ENCODE assay signal across 3 cellular contexts in genomic region chr1:99754055-99754626, GRCh38.
TF ChIP-seq lines count a peak whose summit lies in the region.

No MANE protein-coding gene starts in this region.

TF ChIP-seq in HepG2, 621 proteins besides CTCF, POLR2A, EP300 and RAD21 (continues in another document):
- TF ChIP-seq, protein P1, sequence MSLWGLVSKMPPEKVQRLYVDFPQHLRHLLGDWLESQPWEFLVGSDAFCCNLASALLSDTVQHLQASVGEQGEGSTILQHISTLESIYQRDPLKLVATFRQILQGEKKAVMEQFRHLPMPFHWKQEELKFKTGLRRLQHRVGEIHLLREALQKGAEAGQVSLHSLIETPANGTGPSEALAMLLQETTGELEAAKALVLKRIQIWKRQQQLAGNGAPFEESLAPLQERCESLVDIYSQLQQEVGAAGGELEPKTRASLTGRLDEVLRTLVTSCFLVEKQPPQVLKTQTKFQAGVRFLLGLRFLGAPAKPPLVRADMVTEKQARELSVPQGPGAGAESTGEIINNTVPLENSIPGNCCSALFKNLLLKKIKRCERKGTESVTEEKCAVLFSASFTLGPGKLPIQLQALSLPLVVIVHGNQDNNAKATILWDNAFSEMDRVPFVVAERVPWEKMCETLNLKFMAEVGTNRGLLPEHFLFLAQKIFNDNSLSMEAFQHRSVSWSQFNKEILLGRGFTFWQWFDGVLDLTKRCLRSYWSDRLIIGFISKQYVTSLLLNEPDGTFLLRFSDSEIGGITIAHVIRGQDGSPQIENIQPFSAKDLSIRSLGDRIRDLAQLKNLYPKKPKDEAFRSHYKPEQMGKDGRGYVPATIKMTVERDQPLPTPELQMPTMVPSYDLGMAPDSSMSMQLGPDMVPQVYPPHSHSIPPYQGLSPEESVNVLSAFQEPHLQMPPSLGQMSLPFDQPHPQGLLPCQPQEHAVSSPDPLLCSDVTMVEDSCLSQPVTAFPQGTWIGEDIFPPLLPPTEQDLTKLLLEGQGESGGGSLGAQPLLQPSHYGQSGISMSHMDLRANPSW (CRISPR knock-in tag; IDR thresholded peaks at IDR 0.05; ENCODE audit: borderline replicate concordance): no peak
- no peak for TF ChIP-seq ZNF703 (CRISPR knock-in tag; IDR thresholded peaks at IDR 0.05; ENCODE audit: borderline replicate concordance)
- TF ChIP-seq ZNF143 (CRISPR knock-in tag; IDR thresholded peaks at IDR 0.05): no peak
- no peak for TF ChIP-seq HMG20B (CRISPR knock-in tag; conservative IDR thresholded peaks at IDR 0.05)
- TF ChIP-seq RFX5 (IDR thresholded peaks at IDR 0.05; ENCODE audit: low read depth, low read length): no peak
- no peak for TF ChIP-seq ZNF124 (CRISPR knock-in tag; IDR thresholded peaks at IDR 0.05)
- TF ChIP-seq CHD2 (IDR thresholded peaks at IDR 0.05; ENCODE audit: low read depth, low read length): no peak

TF ChIP-seq in HEK293T, 16 proteins besides CTCF, POLR2A, EP300 and RAD21:
- TF ChIP-seq SUZ12 (IDR thresholded peaks at IDR 0.05) (no peak), FOXM1 (IDR thresholded peaks at IDR 0.05; ENCODE audit: borderline replicate concordance) (no peak), LEF1 (IDR thresholded peaks at IDR 0.05; ENCODE audit: borderline replicate concordance) (no peak), L3MBTL2 (conservative IDR thresholded peaks at IDR 0.05) (peak; percentile 43), FOXK2 (IDR thresholded peaks at IDR 0.05) (no peak)

TF ChIP-seq in K562, 482 proteins besides CTCF, POLR2A, EP300 and RAD21:
- TF ChIP-seq, protein P2, sequence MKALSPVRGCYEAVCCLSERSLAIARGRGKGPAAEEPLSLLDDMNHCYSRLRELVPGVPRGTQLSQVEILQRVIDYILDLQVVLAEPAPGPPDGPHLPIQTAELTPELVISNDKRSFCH (CRISPR knock-in tag; IDR thresholded peaks at IDR 0.05): no peak
- TF ChIP-seq, protein P2 (tag; IDR thresholded peaks at IDR 0.05): no peak
- no peak for TF ChIP-seq ZNF655 (CRISPR knock-in tag; IDR thresholded peaks at IDR 0.05)
- TF ChIP-seq, protein P3, sequence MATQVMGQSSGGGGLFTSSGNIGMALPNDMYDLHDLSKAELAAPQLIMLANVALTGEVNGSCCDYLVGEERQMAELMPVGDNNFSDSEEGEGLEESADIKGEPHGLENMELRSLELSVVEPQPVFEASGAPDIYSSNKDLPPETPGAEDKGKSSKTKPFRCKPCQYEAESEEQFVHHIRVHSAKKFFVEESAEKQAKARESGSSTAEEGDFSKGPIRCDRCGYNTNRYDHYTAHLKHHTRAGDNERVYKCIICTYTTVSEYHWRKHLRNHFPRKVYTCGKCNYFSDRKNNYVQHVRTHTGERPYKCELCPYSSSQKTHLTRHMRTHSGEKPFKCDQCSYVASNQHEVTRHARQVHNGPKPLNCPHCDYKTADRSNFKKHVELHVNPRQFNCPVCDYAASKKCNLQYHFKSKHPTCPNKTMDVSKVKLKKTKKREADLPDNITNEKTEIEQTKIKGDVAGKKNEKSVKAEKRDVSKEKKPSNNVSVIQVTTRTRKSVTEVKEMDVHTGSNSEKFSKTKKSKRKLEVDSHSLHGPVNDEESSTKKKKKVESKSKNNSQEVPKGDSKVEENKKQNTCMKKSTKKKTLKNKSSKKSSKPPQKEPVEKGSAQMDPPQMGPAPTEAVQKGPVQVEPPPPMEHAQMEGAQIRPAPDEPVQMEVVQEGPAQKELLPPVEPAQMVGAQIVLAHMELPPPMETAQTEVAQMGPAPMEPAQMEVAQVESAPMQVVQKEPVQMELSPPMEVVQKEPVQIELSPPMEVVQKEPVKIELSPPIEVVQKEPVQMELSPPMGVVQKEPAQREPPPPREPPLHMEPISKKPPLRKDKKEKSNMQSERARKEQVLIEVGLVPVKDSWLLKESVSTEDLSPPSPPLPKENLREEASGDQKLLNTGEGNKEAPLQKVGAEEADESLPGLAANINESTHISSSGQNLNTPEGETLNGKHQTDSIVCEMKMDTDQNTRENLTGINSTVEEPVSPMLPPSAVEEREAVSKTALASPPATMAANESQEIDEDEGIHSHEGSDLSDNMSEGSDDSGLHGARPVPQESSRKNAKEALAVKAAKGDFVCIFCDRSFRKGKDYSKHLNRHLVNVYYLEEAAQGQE (CRISPR knock-in tag; IDR thresholded peaks at IDR 0.05; ENCODE audit: low read depth): no peak
- no peak for TF ChIP-seq ZNF280B (CRISPR knock-in tag; IDR thresholded peaks at IDR 0.05)
- no peak for TF ChIP-seq EHMT2 (IDR thresholded peaks at IDR 0.05)
- TF ChIP-seq, protein P4, sequence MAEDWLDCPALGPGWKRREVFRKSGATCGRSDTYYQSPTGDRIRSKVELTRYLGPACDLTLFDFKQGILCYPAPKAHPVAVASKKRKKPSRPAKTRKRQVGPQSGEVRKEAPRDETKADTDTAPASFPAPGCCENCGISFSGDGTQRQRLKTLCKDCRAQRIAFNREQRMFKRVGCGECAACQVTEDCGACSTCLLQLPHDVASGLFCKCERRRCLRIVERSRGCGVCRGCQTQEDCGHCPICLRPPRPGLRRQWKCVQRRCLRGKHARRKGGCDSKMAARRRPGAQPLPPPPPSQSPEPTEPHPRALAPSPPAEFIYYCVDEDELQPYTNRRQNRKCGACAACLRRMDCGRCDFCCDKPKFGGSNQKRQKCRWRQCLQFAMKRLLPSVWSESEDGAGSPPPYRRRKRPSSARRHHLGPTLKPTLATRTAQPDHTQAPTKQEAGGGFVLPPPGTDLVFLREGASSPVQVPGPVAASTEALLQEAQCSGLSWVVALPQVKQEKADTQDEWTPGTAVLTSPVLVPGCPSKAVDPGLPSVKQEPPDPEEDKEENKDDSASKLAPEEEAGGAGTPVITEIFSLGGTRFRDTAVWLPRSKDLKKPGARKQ (CRISPR knock-in tag; IDR thresholded peaks at IDR 0.05): no peak
- TF ChIP-seq SAFB2 (IDR thresholded peaks at IDR 0.05; ENCODE audit: borderline replicate concordance, low read depth, low read length, severe bottlenecking): no peak
- no peak for TF ChIP-seq NEUROD1 (IDR thresholded peaks at IDR 0.05; ENCODE audit: borderline replicate concordance, low read depth, low read length, partially characterized antibody)
- TF ChIP-seq JUNB (CRISPR knock-in tag; conservative IDR thresholded peaks at IDR 0.05): no peak
- TF ChIP-seq ARID2 (IDR thresholded peaks at IDR 0.05): no peak
TF ChIP-seq in K562: peak in this region for 0.
